In the genomic region with DNA sequence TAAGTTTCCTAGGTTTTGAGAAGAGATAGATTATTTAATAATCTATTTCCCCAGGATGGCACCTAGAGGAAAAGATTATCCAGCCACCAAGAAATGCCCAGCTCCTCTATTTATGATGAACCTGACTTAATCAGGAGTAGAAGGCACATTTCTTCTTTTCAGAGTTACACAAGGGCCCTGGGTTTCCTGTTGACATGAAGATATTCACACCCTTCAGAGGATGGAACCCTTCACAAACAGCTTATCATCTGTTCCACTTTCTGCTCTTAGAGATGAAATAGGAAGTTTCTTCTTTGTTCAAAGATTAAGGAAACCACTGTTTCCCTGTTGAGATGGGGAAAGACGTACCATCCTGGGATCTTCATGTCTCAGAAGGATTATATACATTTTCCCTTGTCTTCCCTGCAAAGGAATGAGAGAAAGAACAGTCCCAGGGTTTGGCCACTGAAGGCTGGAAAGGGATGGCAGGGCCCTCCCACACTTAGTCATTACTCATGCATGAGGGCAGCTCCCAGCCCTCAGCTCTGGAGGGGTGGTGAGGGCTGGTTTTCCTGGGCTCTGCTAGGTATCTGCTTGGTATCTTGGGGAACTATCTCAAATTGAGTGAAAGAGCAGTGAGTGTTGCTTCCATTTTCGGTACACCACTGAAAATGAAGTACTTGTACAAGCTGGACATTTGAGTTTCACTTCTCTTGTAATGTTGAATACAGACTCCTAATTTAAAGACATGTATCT, we compare ENCODE assay signal across 8 cellular contexts.
A peak's percentile ranks its signal among the peaks of the same experiment; 100 is the strongest.
DNase-seq lines count a peak whose midpoint lies in the region; ATAC-seq and TF ChIP-seq lines count a peak whose summit lies in the region.
"Had no signal": no experiment of that assay in that cellular context is flagged by ENCODE, and none has a peak within 500 bp of the region (broad histone marks: within the 10 kb centered on the region; RNA-seq: fewer than 3 reads in every experiment).

No MANE protein-coding gene starts in this region.

- TF ChIP-seq CTCF in lower leg skin (IDR thresholded peaks at IDR 0.05) = no peak

- no peaks in the 10 kb centered on the region for H3K27me3 ChIP-seq in right cardiac atrium (ENCODE audit: control insufficient read depth, insufficient read depth)

- WGBS in right cardiac atrium = 37% methylated on average over 2 of the region's 2 CpGs
- WGBS in lower leg skin, 2 donors = 79 to 85% methylated on average over 2 of the region's 2 CpGs

- no peak overlapping the region for H3K4me3 ChIP-seq in right cardiac atrium (ENCODE audit: low read length)
- H3K4me3 ChIP-seq in lower leg skin (ENCODE audit: low read depth, poor library complexity, severe bottlenecking) = no peak overlapping the region
- H3K4me3 ChIP-seq: SK-N-MC had no signal

- no peak overlapping the region for H3K27ac ChIP-seq in right cardiac atrium (ENCODE audit: low read length)
- H3K27ac ChIP-seq: SK-N-MC had no signal

- intact Hi-C loops in right cardiac atrium (cut with DNase I) = no loop called here
- intact Hi-C loops in lower leg skin (cut with DNase I; ENCODE audit: low total_unique reads) = no loop called here

- no peaks in the 10 kb centered on the region for H3K4me1 ChIP-seq in right cardiac atrium (ENCODE audit: control insufficient read depth, insufficient read depth, low read length)

- ATAC-seq in GM18907 (IDR thresholded peaks at IDR 0.05; ENCODE audit: unreplicated experiment) (peak; percentile 65), HG02870 (IDR thresholded peaks at IDR 0.05; ENCODE audit: unreplicated experiment) (peak; percentile 89), right cardiac atrium (no peak)

- peak; percentile 23 for DNase-seq in RKO (ENCODE audit: low spot score)
- DNase-seq in midbrain (lab: John Stamatoyannopoulos, UW) = peak; percentile 2
- DNase-seq in DMS53 (lab: John Stamatoyannopoulos, UW) = no peak
- DNase-seq in right cardiac atrium = no peak
- DNase-seq in lower leg skin (ENCODE audit: low spot score in 2 of 2) = no peak

- H3K9me3 ChIP-seq in right cardiac atrium (ENCODE audit: control insufficient read depth, low read length) = no peaks in the 10 kb centered on the region

- no peak for TF ChIP-seq POLR2A in lower leg skin (IDR thresholded peaks at IDR 0.05)

Comparison
In these comparisons a context has a peak if more than half of its experiments do, and no peak if none do; other contexts are left out.
1. ATAC-seq: peak in GM18907 (single experiment) and HG02870 (single experiment); none in right cardiac atrium (0 of 2).
2. DNase-seq: peak in RKO (single experiment) and midbrain (single experiment); none in DMS53 (single experiment), right cardiac atrium (0 of 3) and lower leg skin (0 of 2).